Comparison of ENCODE assay signal across 9 cellular contexts in genomic region chr15:68209735-68210408, GRCh38. TPM values are rescaled to one million over a fixed set of nuclear protein-coding genes. Genes with fewer than 3 reads are reported as not detected.
DNase-seq lines count a peak whose midpoint lies in the region; ATAC-seq and TF ChIP-seq lines count a peak whose summit lies in the region.
"Had no signal": no experiment of that assay in that cellular context is flagged by ENCODE, and none has a peak within 500 bp of the region (broad histone marks: within the 10 kb centered on the region; RNA-seq: fewer than 3 reads in every experiment).

No MANE protein-coding gene starts in this region.

- H3K79me2 ChIP-seq in OCI-LY1 (ENCODE audit: insufficient read depth, low read length) = no peaks in the 10 kb centered on the region

- no peak for ATAC-seq in Right ventricle myocardium superior (ENCODE audit: poor library complexity)
- peak; percentile 46 for ATAC-seq in central memory CD8-positive, alpha-beta T cell (replicated peaks; ENCODE audit: extremely low read depth, poor library complexity, severe bottlenecking)

- H3K9me3 ChIP-seq in OCI-LY1 (ENCODE audit: low read length) (no peaks in the 10 kb centered on the region), tibial artery (no peaks in the 10 kb centered on the region)

- H3K27ac ChIP-seq in OCI-LY1 (ENCODE audit: low read depth, low read length, poor library complexity, severe bottlenecking) = peak overlapping the region; percentile 71
- H3K27ac ChIP-seq in tibial artery = no peak overlapping the region

- no peaks in the 10 kb centered on the region for H4K20me1 ChIP-seq in OCI-LY1 (ENCODE audit: insufficient read depth, low read length)

- peak overlapping the region; percentile 23; the same call in 1 of the 2 replicates for H3K4me2 ChIP-seq in OCI-LY1 (ENCODE audit: low read length)

- H3K27me3 Mint-ChIP-seq in central memory CD8-positive, alpha-beta T cell = no peaks in the 10 kb centered on the region

- peaks cover 9% of the 10 kb centered on the region for H3K4me1 Mint-ChIP-seq in central memory CD8-positive, alpha-beta T cell

- H3K9ac ChIP-seq in OCI-LY1 (ENCODE audit: low read length) = peak overlapping the region; percentile 42; the same call in 1 of the 2 replicates

- H3K27me3 ChIP-seq in OCI-LY1 (ENCODE audit: insufficient read depth, low read length) = no peaks in the 10 kb centered on the region
- H3K27me3 ChIP-seq in tibial artery = no peaks in the 10 kb centered on the region

- H3K36me3 ChIP-seq in OCI-LY1 (ENCODE audit: insufficient read depth, low read length) (peaks cover 14% of the 10 kb centered on the region; the same call in 1 of the 2 replicates), tibial artery (no peaks in the 10 kb centered on the region)

- intact Hi-C loops in cardiac septum (cut with DNase I) = loop anchor here (2.0 to 5.0 kb wide), 2 partner anchors 48 to 347 kb away; no protein-coding TSS in a partner anchor
- intact Hi-C loops in Right ventricle myocardium superior (cut with DNase I) = no loop called here
- intact Hi-C loops in tibial artery (cut with DNase I; ENCODE audit: low total_unique reads) = loop anchor here (5.0 kb wide), 1 partner anchor 348 kb away; no protein-coding TSS in a partner anchor

- H3K9me3 Mint-ChIP-seq in central memory CD8-positive, alpha-beta T cell = no peaks in the 10 kb centered on the region

- H3F3A ChIP-seq in OCI-LY1 (ENCODE audit: insufficient read depth, low read length) = no peaks in the 10 kb centered on the region

- DNase-seq in cardiac septum (ENCODE audit: low spot score) = peak; percentile 41
- no peak for DNase-seq in Right ventricle myocardium superior
- no peak for DNase-seq in central memory CD8-positive, alpha-beta T cell (ENCODE audit: low spot score in 2 of 2)
- peak; percentile 17 to 56 for DNase-seq in tibial artery
- no peak for DNase-seq in NCI-H2029 (lab: John Stamatoyannopoulos, UW)
- no peak for DNase-seq in T1000 (lab: John Stamatoyannopoulos, UW)
- no peak for DNase-seq in NCI-H187 treated with DMSO at 0.1 percent for 48 hours (lab: John Stamatoyannopoulos, UW)
- DNase-seq: SIG-M5 had no signal

- H2AFZ ChIP-seq in OCI-LY1 (ENCODE audit: low read length) = no peak overlapping the region

- no peak overlapping the region for H3K27ac Mint-ChIP-seq in central memory CD8-positive, alpha-beta T cell (ENCODE audit: low read depth)

- no peaks in the 10 kb centered on the region for H3K9me2 ChIP-seq in OCI-LY1 (ENCODE audit: low read depth, low read length)

- H3K36me3 Mint-ChIP-seq in central memory CD8-positive, alpha-beta T cell (ENCODE audit: insufficient read depth) = peaks cover 4% of the 10 kb centered on the region

- H3K4me3 Mint-ChIP-seq in central memory CD8-positive, alpha-beta T cell = no peak overlapping the region

- TF ChIP-seq CTCF in OCI-LY1 (IDR thresholded peaks at IDR 0.05; ENCODE audit: low read length) (no peak), tibial artery (IDR thresholded peaks at IDR 0.05) (no peak)

- H3K4me3 ChIP-seq in OCI-LY1 (ENCODE audit: low read depth, low read length, poor library complexity, severe bottlenecking) = no peak overlapping the region
- no peak overlapping the region for H3K4me3 ChIP-seq in tibial artery

- H3K4me1 ChIP-seq in OCI-LY1 (ENCODE audit: insufficient read depth, low read length, severe bottlenecking) = peaks cover 34% of the 10 kb centered on the region
- peaks cover 0 to 21% (median 9%) of the 10 kb centered on the region in 4 donors for H3K4me1 ChIP-seq in tibial artery

RNA-seq across cellular contexts. Expression of gene CALML4, which starts 4.7 kb away (rescaled TPM):
- 1.6 TPM for total RNA-seq in cardiac septum
- total RNA-seq in Right ventricle myocardium superior = 0.97 TPM

RNA-seq across cellular contexts. Expression of gene CLN6, which starts 19.7 kb away (rescaled TPM):
- total RNA-seq in cardiac septum (8.5 TPM), Right ventricle myocardium superior (6.9 TPM)

Comparison
In these comparisons a context has a peak if more than half of its experiments do, and no peak if none do; other contexts are left out.
1. DNase-seq: peak in cardiac septum (single experiment) and tibial artery (2 of 2); none in Right ventricle myocardium superior (single experiment), central memory CD8-positive, alpha-beta T cell (0 of 2), NCI-H2029 (single experiment), T1000 (single experiment) and NCI-H187 treated with DMSO at 0.1 percent for 48 hours (single experiment).